In the genomic region with DNA sequence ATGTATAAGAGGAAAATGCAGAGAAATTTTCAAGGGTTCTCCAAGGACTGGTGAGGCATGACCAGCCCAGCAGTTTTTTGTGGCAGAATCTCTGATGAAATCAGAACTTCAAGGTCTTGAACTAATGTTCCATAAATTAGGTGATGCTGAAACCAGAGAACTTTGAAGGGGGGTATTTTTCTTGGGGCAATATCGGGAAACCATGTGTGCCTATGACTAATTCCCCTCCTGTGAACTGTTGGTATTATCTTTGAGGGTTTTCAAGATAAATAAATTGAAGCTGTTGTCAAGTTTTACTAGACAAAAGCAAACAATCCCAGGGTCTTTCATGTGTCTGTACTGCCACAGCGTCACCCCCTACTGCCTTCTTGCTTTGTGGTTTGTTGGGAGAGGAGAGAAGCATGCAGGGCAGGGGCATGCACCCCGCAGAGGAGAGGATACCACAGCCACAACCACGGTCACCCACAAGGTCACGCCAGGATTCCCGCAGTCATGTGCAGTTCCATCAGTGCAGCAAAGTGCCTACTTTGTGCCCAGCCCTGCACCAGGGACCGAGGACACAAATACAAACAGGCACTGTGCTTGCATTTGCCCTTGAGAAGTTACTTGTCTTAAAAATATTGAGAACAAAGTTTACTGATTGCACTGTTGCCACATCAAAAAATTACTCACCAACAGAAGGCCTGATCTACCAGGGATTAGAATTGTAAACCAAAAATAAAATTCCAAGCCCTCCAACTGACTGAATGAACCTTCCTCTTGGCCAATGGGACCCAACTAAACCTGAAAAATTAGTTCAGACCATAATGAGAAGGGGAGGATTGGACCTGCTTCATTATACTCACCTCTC, we compare ENCODE assay signal across 8 cellular contexts.
DNase-seq lines count a peak whose midpoint lies in the region; ATAC-seq and TF ChIP-seq lines count a peak whose summit lies in the region.

No MANE protein-coding gene starts in this region.

- no peak overlapping the region for H2BK15ac ChIP-seq in mesenchymal stem cell (ENCODE audit: low read depth, poor library complexity, severe bottlenecking)

- H4K20me1 ChIP-seq in KMS-11 (ENCODE audit: insufficient read depth): no peaks in the 10 kb centered on the region

- H3K79me2 ChIP-seq in KMS-11 (ENCODE audit: insufficient read depth, low read depth): no peaks in the 10 kb centered on the region

- peak overlapping the region; percentile 6 to 93 for H2BK12ac ChIP-seq in mesenchymal stem cell (ENCODE audit: low read length in 2 of 2)

- H2AK5ac ChIP-seq in mesenchymal stem cell (ENCODE audit: low read length, severe bottlenecking): no peak overlapping the region

- no peak overlapping the region for H2BK120ac ChIP-seq in mesenchymal stem cell (ENCODE audit: low read depth, low read length)

- no peak overlapping the region for H3K14ac ChIP-seq in mesenchymal stem cell (ENCODE audit: low read length in 2 of 2)

- H4K8ac ChIP-seq in mesenchymal stem cell (ENCODE audit: low read length): no peak overlapping the region

- H3K27me3 ChIP-seq in KMS-11 (ENCODE audit: insufficient read depth, low read depth): no peaks in the 10 kb centered on the region
- H3K27me3 ChIP-seq in mesenchymal stem cell (ENCODE audit: control insufficient read depth in 1 of 2, insufficient read depth in 1 of 2, low read length in 2 of 2): no peaks in the 10 kb centered on the region
- no peaks in the 10 kb centered on the region for H3K27me3 ChIP-seq in BE2C
- H3K27me3 ChIP-seq in testis: no peaks in the 10 kb centered on the region

- H3K4me2 ChIP-seq in KMS-11 (peak overlapping the region; percentile 52), mesenchymal stem cell (ENCODE audit: low read length, poor library complexity, severe bottlenecking) (no peak overlapping the region)

- H3K23ac ChIP-seq in mesenchymal stem cell (ENCODE audit: low read length in 2 of 2): no peak overlapping the region

- H3K4ac ChIP-seq in mesenchymal stem cell (ENCODE audit: low read depth in 1 of 2, low read length in 2 of 2): peak overlapping the region; percentile 7 to 74

- peaks cover 34% of the 10 kb centered on the region for H3K4me1 Mint-ChIP-seq in activated T-cell treated with anti-CD3 and anti-CD28 coated beads, Interleukin-2, amount 50 U/mL, for 72 hours (ENCODE audit: low read depth)

- TF ChIP-seq POLR2A in testis (IDR thresholded peaks at IDR 0.05): no peak

- TF ChIP-seq CTCF in KMS-11 (conservative IDR thresholded peaks at IDR 0.05; ENCODE audit: low read depth, low read length) (no peak), BE2C (IDR thresholded peaks at IDR 0.05; ENCODE audit: low read depth, low read length) (no peak), testis (IDR thresholded peaks at IDR 0.05) (no peak)

- peak overlapping the region; percentile 40 for H4K91ac ChIP-seq in mesenchymal stem cell (ENCODE audit: low read length)

- H3K27me3 Mint-ChIP-seq in activated T-cell treated with anti-CD3 and anti-CD28 coated beads, Interleukin-2, amount 50 U/mL, for 72 hours (ENCODE audit: low read depth): peaks cover 12% of the 10 kb centered on the region

- H3K9ac ChIP-seq in KMS-11: no peak overlapping the region
- no peak overlapping the region for H3K9ac ChIP-seq in mesenchymal stem cell (ENCODE audit: low read length)

- H3K36me3 ChIP-seq in KMS-11 (ENCODE audit: insufficient read depth): no peaks in the 10 kb centered on the region
- no peaks in the 10 kb centered on the region for H3K36me3 ChIP-seq in mesenchymal stem cell (ENCODE audit: control insufficient read depth in 1 of 2, insufficient read depth in 2 of 2, low read depth in 1 of 2, low read length in 2 of 2)
- H3K36me3 ChIP-seq in BE2C: no peaks in the 10 kb centered on the region
- H3K36me3 ChIP-seq in testis (ENCODE audit: low read depth, missing control alignments): no peaks in the 10 kb centered on the region

- no peak overlapping the region for H3K4me3 ChIP-seq in KMS-11 (IDR thresholded peaks at IDR 0.05; ENCODE audit: insufficient read depth, low read depth, low read length)
- no peak overlapping the region for H3K4me3 ChIP-seq in mesenchymal stem cell (ENCODE audit: insufficient read depth in 1 of 2, low read depth in 1 of 2, low read length in 2 of 2)
- H3K4me3 ChIP-seq in BE2C (ENCODE audit: low read depth, low read length): no peak overlapping the region
- no peak overlapping the region for H3K4me3 ChIP-seq in testis

- H3K9me3 Mint-ChIP-seq in activated T-cell treated with anti-CD3 and anti-CD28 coated beads, Interleukin-2, amount 50 U/mL, for 72 hours: peaks cover 0 to 1% of the 10 kb centered on the region in 2 donors

- peak overlapping the region; percentile 6; the same call in 1 of the 2 replicates for H3K27ac ChIP-seq in KMS-11
- peak overlapping the region; percentile 27 for H3K27ac ChIP-seq in mesenchymal stem cell (ENCODE audit: low read length, poor library complexity, severe bottlenecking)
- no peak overlapping the region for H3K27ac ChIP-seq in testis

- intact Hi-C loops in testis (cut with DNase I; ENCODE audit: low total_unique reads): no loop called here

- no peak overlapping the region for H2BK5ac ChIP-seq in mesenchymal stem cell (ENCODE audit: low read depth, low read length, poor library complexity, severe bottlenecking)

- H2AFZ ChIP-seq in KMS-11 (ENCODE audit: low read depth): no peak overlapping the region
- H2AFZ ChIP-seq in mesenchymal stem cell (ENCODE audit: low read depth, low read length): no peak overlapping the region

- DNase-seq in DMS53 (lab: John Stamatoyannopoulos, UW) (peak; percentile 79), mesenchymal stem cell (peak; percentile 98), RPMI8226 (no peak), BE2C (no peak), testis (no peak)
- DNase-seq in activated T-cell treated with anti-CD3 and anti-CD28 coated beads, Interleukin-2, amount 50 U/mL, for 72 hours: peak; percentile 23 to 46

- peak overlapping the region; percentile 11 to 45 for H3K4me3 Mint-ChIP-seq in activated T-cell treated with anti-CD3 and anti-CD28 coated beads, Interleukin-2, amount 50 U/mL, for 72 hours

- H3K18ac ChIP-seq in mesenchymal stem cell (ENCODE audit: low read depth in 1 of 2, low read length in 2 of 2): peak overlapping the region; percentile 28 to 94

- no peaks in the 10 kb centered on the region for H3K9me3 ChIP-seq in mesenchymal stem cell (ENCODE audit: control insufficient read depth, low read length)
- H3K9me3 ChIP-seq in BE2C: no peaks in the 10 kb centered on the region; the same call in 1 of the 2 replicates
- no peaks in the 10 kb centered on the region for H3K9me3 ChIP-seq in testis

- no peak overlapping the region for H3K27ac Mint-ChIP-seq in activated T-cell treated with anti-CD3 and anti-CD28 coated beads, Interleukin-2, amount 50 U/mL, for 72 hours

- 6% methylated on average over 7 of the region's 7 CpGs for WGBS in mesenchymal stem cell
- WGBS in testis, 2 donors: 78 to 85% methylated on average over 7 of the region's 7 CpGs

- peak; percentile 77 to 83 for ATAC-seq in activated T-cell treated with anti-CD3 and anti-CD28 coated beads, Interleukin-2, amount 50 U/mL, for 72 hours (replicated peaks in 1 of 2)
- no peak for ATAC-seq in HG02571 (IDR thresholded peaks at IDR 0.05; ENCODE audit: unreplicated experiment)

- no peaks in the 10 kb centered on the region for H3K36me3 Mint-ChIP-seq in activated T-cell treated with anti-CD3 and anti-CD28 coated beads, Interleukin-2, amount 50 U/mL, for 72 hours (ENCODE audit: insufficient read depth in 2 of 2)

- no peaks in the 10 kb centered on the region for H3K79me1 ChIP-seq in mesenchymal stem cell (replicated peaks; ENCODE audit: low read length, poor library complexity, severe bottlenecking)

- H3K4me1 ChIP-seq in KMS-11 (ENCODE audit: low read depth, poor library complexity, severe bottlenecking) (peaks cover 24% of the 10 kb centered on the region), mesenchymal stem cell (ENCODE audit: control insufficient read depth, insufficient read depth, low read depth, low read length) (peaks cover 7% of the 10 kb centered on the region), BE2C (no peaks in the 10 kb centered on the region), testis (no peaks in the 10 kb centered on the region)

Comparison
In these comparisons a context has a peak if more than half of its experiments do, and no peak if none do; other contexts are left out.
1. DNase-seq: peak in DMS53 (single experiment), activated T-cell treated with anti-CD3 and anti-CD28 coated beads, Interleukin-2, amount 50 U/mL, for 72 hours (2 of 2) and mesenchymal stem cell (single experiment); none in RPMI8226 (single experiment), BE2C (single experiment) and testis (single experiment).
2. H3K27ac ChIP-seq: peak in KMS-11 (single experiment) and mesenchymal stem cell (single experiment); none in testis (0 of 2).